In genomic region chr6:28758046-28758817, GRCh38 we compare ENCODE assay signal across 8 cellular contexts.
DNase-seq lines count a peak whose midpoint lies in the region; ATAC-seq and TF ChIP-seq lines count a peak whose summit lies in the region.

No MANE protein-coding gene starts in this region.

- H3K36me3 ChIP-seq in SK-N-SH (replicated peaks in 1 of 2; ENCODE audit: control insufficient read depth in 1 of 2, insufficient read depth in 2 of 2, low read length in 1 of 2) (no peaks in the 10 kb centered on the region), hepatocyte (replicated peaks; ENCODE audit: insufficient read depth, low read depth) (no peaks in the 10 kb centered on the region), upper lobe of right lung (no peaks in the 10 kb centered on the region)

- H3K9ac ChIP-seq in SK-N-SH = no peak overlapping the region

- H3K9me2 ChIP-seq in SK-N-SH (no peaks in the 10 kb centered on the region), hepatocyte (replicated peaks; ENCODE audit: insufficient read depth) (no peaks in the 10 kb centered on the region)

- H2AFZ ChIP-seq in SK-N-SH (ENCODE audit: low read depth) (peak overlapping the region; percentile 63; the same call in 1 of the 2 replicates), hepatocyte (no peak overlapping the region)

- H3K4me3 ChIP-seq in SK-N-SH (ENCODE audit: low read depth in 2 of 2, low read length in 1 of 2) (peak overlapping the region; percentile 36 to 56; a peak in 3 of 4 replicates), hepatocyte (no peak overlapping the region), upper lobe of right lung (no peak overlapping the region)

- CTCF ChIA-PET in SK-N-SH (lab: Yijun Ruan, JAX) = interaction anchor here (0.6 to 0.7 kb wide), 2 partner anchors 1229 to 1534 kb away, joined by 3 to 5 read pairs; no protein-coding TSS in a partner anchor

- H3K4me1 ChIP-seq in SK-N-SH (ENCODE audit: control insufficient read depth in 1 of 2, insufficient read depth in 2 of 2, low read depth in 1 of 2, low read length in 1 of 2) (no peaks in the 10 kb centered on the region), hepatocyte (ENCODE audit: insufficient read depth) (peaks cover 3% of the 10 kb centered on the region), upper lobe of right lung (no peaks in the 10 kb centered on the region)

- H3F3A ChIP-seq in SK-N-SH (replicated peaks; ENCODE audit: insufficient read depth) = peaks cover 9% of the 10 kb centered on the region

- no peak for TF ChIP-seq CTCF in SK-N-SH (IDR thresholded peaks at IDR 0.05)
- TF ChIP-seq CTCF in hepatocyte (IDR thresholded peaks at IDR 0.05; ENCODE audit: poor library complexity) = no peak
- no peak for TF ChIP-seq CTCF in upper lobe of right lung (IDR thresholded peaks at IDR 0.05)

- H3K27me3 ChIP-seq in SK-N-SH (ENCODE audit: insufficient read depth) (peaks cover 23% of the 10 kb centered on the region), hepatocyte (peaks cover 71% of the 10 kb centered on the region), upper lobe of right lung (peaks cover 71% of the 10 kb centered on the region)

- TF ChIP-seq EP300 in Ishikawa (IDR thresholded peaks at IDR 0.05; ENCODE audit: borderline replicate concordance) = no peak
- TF ChIP-seq EP300 in SK-N-SH (IDR thresholded peaks at IDR 0.05; ENCODE audit: borderline replicate concordance in 1 of 2, low read depth in 1 of 2, low read length in 1 of 2) = no peak

- no peaks in the 10 kb centered on the region for H3K79me2 ChIP-seq in SK-N-SH (ENCODE audit: insufficient read depth)
- H3K79me2 ChIP-seq in hepatocyte = no peaks in the 10 kb centered on the region

- ATAC-seq in upper lobe of right lung = no peak

- DNase-seq in COLO829 (ENCODE audit: low spot score) (peak; percentile 77), SK-N-SH (no peak), hepatocyte (ENCODE audit: low spot score) (peak; percentile 25), COR-L47 (lab: John Stamatoyannopoulos, UW) (no peak), NCI-H1092 (lab: John Stamatoyannopoulos, UW) (no peak), upper lobe of right lung (no peak)
- no peak for DNase-seq in stimulated activated CD4-positive, alpha-beta T cell treated with anti-CD3 and anti-CD28 coated beads, Interleukin-4, amount 100 ng/mL, for 1 hour

- no peak overlapping the region for H3K27ac ChIP-seq in SK-N-SH (ENCODE audit: low read depth in 2 of 2, low read length in 1 of 2)
- no peak overlapping the region for H3K27ac ChIP-seq in hepatocyte
- no peak overlapping the region for H3K27ac ChIP-seq in upper lobe of right lung

- H4K20me1 ChIP-seq in SK-N-SH (ENCODE audit: insufficient read depth) (no peaks in the 10 kb centered on the region), hepatocyte (ENCODE audit: insufficient read depth, poor library complexity, severe bottlenecking) (no peaks in the 10 kb centered on the region)

- 4% methylated on average over 19 of the region's 19 CpGs for WGBS in SK-N-SH (ENCODE audit: low lambda C conversion rate)
- WGBS in hepatocyte (ENCODE audit: low lambda C conversion rate, missing lambda C conversion rate) = 21% methylated on average over 19 of the region's 19 CpGs

- H3K4me2 ChIP-seq in SK-N-SH (peak overlapping the region; percentile 73), hepatocyte (peak overlapping the region; percentile 68)

- no peaks in the 10 kb centered on the region for H3K9me3 ChIP-seq in SK-N-SH
- H3K9me3 ChIP-seq in hepatocyte (ENCODE audit: low read depth) = no peaks in the 10 kb centered on the region
- H3K9me3 ChIP-seq in upper lobe of right lung = no peaks in the 10 kb centered on the region

- POLR2A ChIA-PET in SK-N-SH (lab: Yijun Ruan, JAX) = no interaction called here

- TF ChIP-seq RAD21 in Ishikawa (IDR thresholded peaks at IDR 0.05; ENCODE audit: low read depth) = no peak
- no peak for TF ChIP-seq RAD21 in SK-N-SH (IDR thresholded peaks at IDR 0.05; ENCODE audit: low read length)

- intact Hi-C loops in upper lobe of right lung (cut with DNase I) = no loop called here

TF ChIP-seq in Ishikawa, 13 proteins besides CTCF, POLR2A, EP300 and RAD21 (continues in another document):
- TF ChIP-seq CEBPB (IDR thresholded peaks at IDR 0.05) = peak; percentile 58
- 0 out of 2 replicates have a peak, but pooled peaks have one; percentile 30 for TF ChIP-seq YY1 (IDR thresholded peaks at IDR 0.05; ENCODE audit: low read depth)
- TF ChIP-seq, protein P1, sequence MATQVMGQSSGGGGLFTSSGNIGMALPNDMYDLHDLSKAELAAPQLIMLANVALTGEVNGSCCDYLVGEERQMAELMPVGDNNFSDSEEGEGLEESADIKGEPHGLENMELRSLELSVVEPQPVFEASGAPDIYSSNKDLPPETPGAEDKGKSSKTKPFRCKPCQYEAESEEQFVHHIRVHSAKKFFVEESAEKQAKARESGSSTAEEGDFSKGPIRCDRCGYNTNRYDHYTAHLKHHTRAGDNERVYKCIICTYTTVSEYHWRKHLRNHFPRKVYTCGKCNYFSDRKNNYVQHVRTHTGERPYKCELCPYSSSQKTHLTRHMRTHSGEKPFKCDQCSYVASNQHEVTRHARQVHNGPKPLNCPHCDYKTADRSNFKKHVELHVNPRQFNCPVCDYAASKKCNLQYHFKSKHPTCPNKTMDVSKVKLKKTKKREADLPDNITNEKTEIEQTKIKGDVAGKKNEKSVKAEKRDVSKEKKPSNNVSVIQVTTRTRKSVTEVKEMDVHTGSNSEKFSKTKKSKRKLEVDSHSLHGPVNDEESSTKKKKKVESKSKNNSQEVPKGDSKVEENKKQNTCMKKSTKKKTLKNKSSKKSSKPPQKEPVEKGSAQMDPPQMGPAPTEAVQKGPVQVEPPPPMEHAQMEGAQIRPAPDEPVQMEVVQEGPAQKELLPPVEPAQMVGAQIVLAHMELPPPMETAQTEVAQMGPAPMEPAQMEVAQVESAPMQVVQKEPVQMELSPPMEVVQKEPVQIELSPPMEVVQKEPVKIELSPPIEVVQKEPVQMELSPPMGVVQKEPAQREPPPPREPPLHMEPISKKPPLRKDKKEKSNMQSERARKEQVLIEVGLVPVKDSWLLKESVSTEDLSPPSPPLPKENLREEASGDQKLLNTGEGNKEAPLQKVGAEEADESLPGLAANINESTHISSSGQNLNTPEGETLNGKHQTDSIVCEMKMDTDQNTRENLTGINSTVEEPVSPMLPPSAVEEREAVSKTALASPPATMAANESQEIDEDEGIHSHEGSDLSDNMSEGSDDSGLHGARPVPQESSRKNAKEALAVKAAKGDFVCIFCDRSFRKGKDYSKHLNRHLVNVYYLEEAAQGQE (IDR thresholded peaks at IDR 0.05; ENCODE audit: low read depth) = no peak
- TF ChIP-seq, protein P2, sequence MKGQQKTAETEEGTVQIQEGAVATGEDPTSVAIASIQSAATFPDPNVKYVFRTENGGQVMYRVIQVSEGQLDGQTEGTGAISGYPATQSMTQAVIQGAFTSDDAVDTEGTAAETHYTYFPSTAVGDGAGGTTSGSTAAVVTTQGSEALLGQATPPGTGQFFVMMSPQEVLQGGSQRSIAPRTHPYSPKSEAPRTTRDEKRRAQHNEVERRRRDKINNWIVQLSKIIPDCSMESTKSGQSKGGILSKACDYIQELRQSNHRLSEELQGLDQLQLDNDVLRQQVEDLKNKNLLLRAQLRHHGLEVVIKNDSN (IDR thresholded peaks at IDR 0.05) = no peak
- TF ChIP-seq TCF12 (IDR thresholded peaks at IDR 0.05; ENCODE audit: low read depth) = 0 out of 2 replicates have a peak, but pooled peaks have one; percentile 42
- TF ChIP-seq FOXM1 (IDR thresholded peaks at IDR 0.05; ENCODE audit: borderline replicate concordance, low read depth) = no peak
- TF ChIP-seq EGR1 (IDR thresholded peaks at IDR 0.05) = no peak
- TF ChIP-seq TEAD4 (IDR thresholded peaks at IDR 0.05) = peak; percentile 67
- TF ChIP-seq NFIC (IDR thresholded peaks at IDR 0.05) = no peak

TF ChIP-seq in SK-N-SH, 30 proteins besides CTCF, POLR2A, EP300 and RAD21 (continues in another document):
- TF ChIP-seq SMC3 (IDR thresholded peaks at IDR 0.05; ENCODE audit: low read depth, low read length) = no peak
- no peak for TF ChIP-seq EZH2phosphoT487 (IDR thresholded peaks at IDR 0.05; ENCODE audit: borderline replicate concordance, low read depth)
- TF ChIP-seq MAX (IDR thresholded peaks at IDR 0.05; ENCODE audit: low read depth) = peak; percentile 63
- 0 out of 2 replicates have a peak, but pooled peaks have one; percentile 12 for TF ChIP-seq TCF12 (IDR thresholded peaks at IDR 0.05)
- no peak for TF ChIP-seq YY1 (IDR thresholded peaks at IDR 0.05; ENCODE audit: low read depth)
- no peak for TF ChIP-seq RXRA (IDR thresholded peaks at IDR 0.05; ENCODE audit: borderline replicate concordance, low read depth)
- 0 out of 2 replicates have a peak, but pooled peaks have one; percentile 9 for TF ChIP-seq TEAD4 (IDR thresholded peaks at IDR 0.05; ENCODE audit: borderline replicate concordance, insufficient read depth)
- peak; percentile 43; the same call in 1 of the 2 replicates for TF ChIP-seq FOSL2 (IDR thresholded peaks at IDR 0.05; ENCODE audit: borderline replicate concordance, low read depth)
- no peak for TF ChIP-seq NRF1 (IDR thresholded peaks at IDR 0.05; ENCODE audit: low read depth, low read length)
- no peak for TF ChIP-seq FOXM1 (IDR thresholded peaks at IDR 0.05; ENCODE audit: low read depth)
- no peak for TF ChIP-seq RCOR1 (IDR thresholded peaks at IDR 0.05; ENCODE audit: low read length)
- no peak for TF ChIP-seq GATA2 (CRISPR knock-in tag; IDR thresholded peaks at IDR 0.05)
- TF ChIP-seq, protein P3, sequence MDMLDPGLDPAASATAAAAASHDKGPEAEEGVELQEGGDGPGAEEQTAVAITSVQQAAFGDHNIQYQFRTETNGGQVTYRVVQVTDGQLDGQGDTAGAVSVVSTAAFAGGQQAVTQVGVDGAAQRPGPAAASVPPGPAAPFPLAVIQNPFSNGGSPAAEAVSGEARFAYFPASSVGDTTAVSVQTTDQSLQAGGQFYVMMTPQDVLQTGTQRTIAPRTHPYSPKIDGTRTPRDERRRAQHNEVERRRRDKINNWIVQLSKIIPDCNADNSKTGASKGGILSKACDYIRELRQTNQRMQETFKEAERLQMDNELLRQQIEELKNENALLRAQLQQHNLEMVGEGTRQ (IDR thresholded peaks at IDR 0.05; ENCODE audit: borderline replicate concordance, low read depth, low read length) = no peak
- TF ChIP-seq, protein P4, sequence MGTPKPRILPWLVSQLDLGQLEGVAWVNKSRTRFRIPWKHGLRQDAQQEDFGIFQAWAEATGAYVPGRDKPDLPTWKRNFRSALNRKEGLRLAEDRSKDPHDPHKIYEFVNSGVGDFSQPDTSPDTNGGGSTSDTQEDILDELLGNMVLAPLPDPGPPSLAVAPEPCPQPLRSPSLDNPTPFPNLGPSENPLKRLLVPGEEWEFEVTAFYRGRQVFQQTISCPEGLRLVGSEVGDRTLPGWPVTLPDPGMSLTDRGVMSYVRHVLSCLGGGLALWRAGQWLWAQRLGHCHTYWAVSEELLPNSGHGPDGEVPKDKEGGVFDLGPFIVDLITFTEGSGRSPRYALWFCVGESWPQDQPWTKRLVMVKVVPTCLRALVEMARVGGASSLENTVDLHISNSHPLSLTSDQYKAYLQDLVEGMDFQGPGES (IDR thresholded peaks at IDR 0.05; ENCODE audit: low read depth, low read length) = no peak

Comparison
In these comparisons a context has a peak if more than half of its experiments do, and no peak if none do; other contexts are left out.
1. DNase-seq: peak in COLO829 (single experiment) and hepatocyte (single experiment); none in SK-N-SH (single experiment), COR-L47 (single experiment), NCI-H1092 (single experiment), upper lobe of right lung (single experiment) and stimulated activated CD4-positive, alpha-beta T cell treated with anti-CD3 and anti-CD28 coated beads, Interleukin-4, amount 100 ng/mL, for 1 hour (single experiment).
2. H3K4me3 ChIP-seq: peak in SK-N-SH (2 of 2); none in hepatocyte (single experiment) and upper lobe of right lung (single experiment).